In the genomic region with DNA sequence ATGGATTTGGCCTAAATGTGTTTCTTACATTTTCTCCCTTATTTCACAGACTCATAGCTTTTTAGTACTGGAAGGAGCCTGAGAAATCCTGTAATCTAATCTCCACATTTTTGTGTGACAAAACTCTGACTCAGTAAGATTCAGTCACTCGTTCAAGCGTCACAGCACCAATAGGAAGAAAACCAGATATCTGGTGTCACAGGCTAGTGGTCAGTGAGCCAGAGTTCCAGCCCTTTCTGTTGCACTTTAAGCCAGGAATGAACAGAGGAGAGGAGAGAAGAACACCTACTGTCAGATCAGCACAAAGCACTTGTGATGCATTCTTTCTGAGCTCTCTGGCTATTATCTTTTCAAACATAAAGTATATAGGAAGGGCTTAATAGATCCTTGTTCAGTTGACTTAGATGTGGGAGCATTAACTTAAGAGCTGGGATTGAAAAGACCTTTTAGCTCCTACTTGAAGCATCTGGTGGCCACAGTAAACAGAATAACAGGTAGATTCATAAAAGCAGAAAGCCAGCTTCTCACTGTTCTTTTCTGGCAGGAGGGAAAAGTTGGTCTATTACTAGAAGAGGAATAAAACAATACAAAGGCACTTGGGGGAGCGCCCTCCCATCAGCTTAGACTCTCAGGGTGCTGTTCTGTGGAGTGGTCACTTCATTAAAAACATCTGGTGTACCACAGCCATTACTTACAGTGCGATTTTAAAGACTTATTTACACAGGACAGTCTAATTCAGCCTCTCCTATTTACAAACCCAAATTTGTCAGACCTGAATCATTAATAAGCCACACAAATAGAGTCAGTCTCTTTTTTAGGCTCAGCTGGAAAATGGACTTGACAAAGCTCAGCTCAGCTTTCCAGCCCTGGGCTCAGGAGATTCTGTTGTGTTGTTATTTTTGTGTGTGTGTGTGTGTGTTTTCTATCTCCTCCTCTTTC, we compare ENCODE assay signal across 10 cellular contexts. TPM values are rescaled to one million over a fixed set of nuclear protein-coding genes. Genes with fewer than 3 reads are reported as not detected.
A peak's percentile ranks its signal among the peaks of the same experiment; 100 is the strongest.
DNase-seq lines count a peak whose midpoint lies in the region; ATAC-seq and TF ChIP-seq lines count a peak whose summit lies in the region.
"Had no signal": no experiment of that assay in that cellular context is flagged by ENCODE, and none has a peak within 500 bp of the region (broad histone marks: within the 10 kb centered on the region; RNA-seq: fewer than 3 reads in every experiment).

No MANE protein-coding gene starts in this region.

- no peak overlapping the region for H2BK12ac ChIP-seq in trophoblast cell (ENCODE audit: low read length)

- no peak overlapping the region for H3K23ac ChIP-seq in trophoblast cell (ENCODE audit: low read length)

- peaks cover 61% of the 10 kb centered on the region for H3K4me1 ChIP-seq in PC-3 (ENCODE audit: insufficient read depth, low read length)
- peaks cover 7 to 11% of the 10 kb centered on the region in 2 experiments for H3K4me1 ChIP-seq in trophoblast cell (ENCODE audit: control insufficient read depth in 1 of 2, insufficient read depth in 2 of 2, low read length in 2 of 2)

- peak overlapping the region; percentile 53 for H2AFZ ChIP-seq in PC-3 (ENCODE audit: low read length)
- H2AFZ ChIP-seq in trophoblast cell (ENCODE audit: insufficient read depth, low read length, poor library complexity) = no peak overlapping the region

- H3K36me3 ChIP-seq in PC-3 (ENCODE audit: low read depth, low read length) (no peaks in the 10 kb centered on the region; the same call in 1 of the 2 replicates), trophoblast cell (ENCODE audit: control insufficient read depth in 1 of 2, insufficient read depth in 2 of 2, low read length in 2 of 2) (no peaks in the 10 kb centered on the region)

- H2BK120ac ChIP-seq in trophoblast cell (ENCODE audit: insufficient read depth, low read length, poor library complexity) = peak overlapping the region; percentile 55

- H3K27ac ChIP-seq in PC-3 (ENCODE audit: low read length) = peak overlapping the region; percentile 97
- peak overlapping the region; percentile 57 for H3K27ac ChIP-seq in trophoblast cell (ENCODE audit: low read depth, low read length)

- H4K20me1 ChIP-seq in PC-3 (ENCODE audit: low read length) = no peaks in the 10 kb centered on the region

- no peaks in the 10 kb centered on the region for H3K9me2 ChIP-seq in PC-3 (replicated peaks; ENCODE audit: low read length)

- H3K9me3 ChIP-seq in PC-3 (ENCODE audit: low read length) = peaks cover 16% of the 10 kb centered on the region; the same call in 1 of the 2 replicates
- no peaks in the 10 kb centered on the region for H3K9me3 ChIP-seq in trophoblast cell (ENCODE audit: insufficient read depth, low read depth, low read length)

- H3K79me2 ChIP-seq in PC-3 (ENCODE audit: low read length) (no peaks in the 10 kb centered on the region), trophoblast cell (ENCODE audit: control insufficient read depth, insufficient read depth, low read length, poor library complexity) (no peaks in the 10 kb centered on the region)

- H3K14ac ChIP-seq in trophoblast cell (ENCODE audit: low read length) = no peak overlapping the region

- no peak overlapping the region for H4K91ac ChIP-seq in trophoblast cell (ENCODE audit: low read depth, low read length)

- POLR2A ChIA-PET in PC-3 (lab: Charles Lee; ENCODE audit: unreplicated experiment) = interaction anchor here (0.6 to 1.1 kb wide), 8 partner anchors 12 to 1171 kb away, joined by 3 to 7 read pairs (median 4); a partner anchor contains a TSS

- DNase-seq in H4 (ENCODE audit: low spot score) = peak; percentile 83
- DNase-seq in PC-3 = peak; percentile 96
- DNase-seq in fibroblast of villous mesenchyme (ENCODE audit: low read depth) = peak; percentile 96
- peak; percentile 59 to 91 for DNase-seq in trophoblast cell
- DNase-seq in erythroblast (lab: John Stamatoyannopoulos, UW) = no peak
- no peak for DNase-seq in RPMI8226
- DNase-seq in NCI-H2029 treated with DMSO at 0.1 percent for 48 hours (lab: John Stamatoyannopoulos, UW) = no peak
- DNase-seq: stimulated activated naive B cell treated with anti-CD40 and anti-IgM and Interleukin-4, amounts not matched to agents 10 μg/mL and 1 μg/mL and 100 μg/mL, for 72 hours had no signal

- no peak overlapping the region for H2AK5ac ChIP-seq in trophoblast cell (ENCODE audit: low read length)

- peaks cover 6% of the 10 kb centered on the region for H3K79me1 ChIP-seq in trophoblast cell (ENCODE audit: low read length)

- H3F3A ChIP-seq in PC-3 (ENCODE audit: low read length, unreplicated experiment) = peaks cover 22% of the 10 kb centered on the region

- WGBS in trophoblast cell (ENCODE audit: extremely low coverage, insufficient coverage, insufficient read length) = no CpG with 5 or more reads among the region's 4 CpGs

- TF ChIP-seq CTCF in PC-3 (conservative IDR thresholded peaks at IDR 0.05; ENCODE audit: low read depth, low read length) (no peak), fibroblast of villous mesenchyme (IDR thresholded peaks at IDR 0.05; ENCODE audit: insufficient read depth, low read depth, low read length) (no peak)

- CTCF ChIA-PET in PC-3 (lab: Charles Lee) = interaction anchor here (0.7 to 0.8 kb wide), 4 partner anchors 9 to 68 kb away, joined by 3 to 4 read pairs (median 3); no protein-coding TSS in a partner anchor

- ATAC-seq in PC-3 = peak; percentile 70
- ATAC-seq in HG02981 (IDR thresholded peaks at IDR 0.05; ENCODE audit: unreplicated experiment) = no peak
- ATAC-seq: stimulated activated naive B cell treated with anti-CD40 and anti-IgM and Interleukin-4, amounts not matched to agents 10 μg/mL and 1 μg/mL and 100 μg/mL, for 72 hours had no signal

- TF ChIP-seq POLR2A in erythroblast (IDR thresholded peaks at IDR 0.05; ENCODE audit: low read length) = no peak

- H3K4me2 ChIP-seq in PC-3 (ENCODE audit: low read length) (peak overlapping the region; percentile 80), trophoblast cell (ENCODE audit: low read length) (no peak overlapping the region)

- H2BK5ac ChIP-seq in trophoblast cell (ENCODE audit: low read depth, low read length, poor library complexity) = no peak overlapping the region

- H4K12ac ChIP-seq in trophoblast cell (ENCODE audit: low read depth, low read length) = no peak overlapping the region

- no peaks in the 10 kb centered on the region for H3K27me3 ChIP-seq in PC-3 (ENCODE audit: low read length)
- no peaks in the 10 kb centered on the region for H3K27me3 ChIP-seq in trophoblast cell (ENCODE audit: insufficient read depth, low read length)

- H3K9ac ChIP-seq in PC-3 (ENCODE audit: low read length) (peak overlapping the region; percentile 80), trophoblast cell (ENCODE audit: low read length) (no peak overlapping the region)

- intact Hi-C loops in PC-3 (cut with micrococcal nuclease) = loop anchor here (1.0 to 2.0 kb wide), 4 partner anchors 31 to 252 kb away; no protein-coding TSS in a partner anchor

- H3K4me3 ChIP-seq in PC-3 (ENCODE audit: low read length) (peak overlapping the region; percentile 51), fibroblast of villous mesenchyme (ENCODE audit: low read depth, low read length) (no peak overlapping the region), trophoblast cell (ENCODE audit: low read depth, low read length) (no peak overlapping the region)

- no peak overlapping the region for H3K18ac ChIP-seq in trophoblast cell (ENCODE audit: low read length)

- no peak overlapping the region for H3K4ac ChIP-seq in trophoblast cell (ENCODE audit: low read depth, low read length)

- BruUV-seq in PC-3 (replicated peaks; lab: Mats Ljungman, UMichigan) = TSS peak; percentile 95

- no peak overlapping the region for H4K8ac ChIP-seq in trophoblast cell (ENCODE audit: low read depth, low read length)

RNA-seq across cellular contexts. Expression of a gene that starts 12.2 kb away (rescaled TPM):
- 20.9 and 22.2 TPM in 2 replicates for total RNA-seq in H4 (2014; rRNA removed; shearing (Covaris generic))
- total RNA-seq in PC-3 (2014; rRNA removed) (2.5 and 3.1 TPM in 2 replicates), fibroblast of villous mesenchyme (146 and 259 TPM in 2 replicates)
- 15.5 and 16.5 TPM in 2 replicates for polyA plus RNA-seq in trophoblast cell (2013)
- total RNA-seq: SK-MEL-5 had no signal

Comparison
In these comparisons a context has a peak if more than half of its experiments do, and no peak if none do; other contexts are left out.
1. DNase-seq: peak in H4 (single experiment), PC-3 (single experiment), fibroblast of villous mesenchyme (single experiment) and trophoblast cell (2 of 2); none in erythroblast (0 of 2), RPMI8226 (single experiment) and NCI-H2029 treated with DMSO at 0.1 percent for 48 hours (single experiment).